ENCODE assay signal across 18 cellular contexts in genomic region chr9:81634437-81634836, GRCh38.
"Had no signal": no experiment of that assay in that cellular context is flagged by ENCODE, and none has a peak within 500 bp of the region (broad histone marks: within the 10 kb centered on the region; RNA-seq: fewer than 3 reads in every experiment).

No MANE protein-coding gene starts in this region.

- ATAC-seq: activated CD8-positive, alpha-beta T cell treated with anti-CD3 and anti-CD28 coated beads for 36 hours; activated naive CD4-positive, alpha-beta T cell treated with anti-CD3 and anti-CD28 coated beads, Interleukin-2, amount 50 U/mL, for 72 hours; activated T-cell treated with anti-CD3 and anti-CD28 coated beads, Interleukin-2, amount 50 U/mL, for 4 hours; lower lobe of right lung had no signal

- H3K36me3 ChIP-seq: brain microvascular endothelial cell, right atrium auricular region had no signal

- H3K4me3 Mint-ChIP-seq: activated CD8-positive, alpha-beta T cell treated with anti-CD3 and anti-CD28 coated beads for 36 hours; activated T-cell treated with anti-CD3 and anti-CD28 coated beads, Interleukin-2, amount 50 U/mL, for 4 hours; immature natural killer cell; stimulated activated naive CD8-positive, alpha-beta T cell treated with anti-CD3 and anti-CD28 coated beads, Interleukin-15, Interleukin-2, amounts not matched to agents 100 ng/mL and 50 ng/mL, for 24 hours had no signal

- H3K9me3 ChIP-seq: esophagus muscularis mucosa, lower lobe of right lung, right atrium auricular region, suprapubic skin had no signal

- H3K27ac Mint-ChIP-seq: activated CD8-positive, alpha-beta T cell treated with anti-CD3 and anti-CD28 coated beads for 36 hours; activated naive CD4-positive, alpha-beta T cell treated with anti-CD3 and anti-CD28 coated beads, Interleukin-2, amount 50 U/mL, for 72 hours; stimulated activated naive CD8-positive, alpha-beta T cell treated with anti-CD3 and anti-CD28 coated beads, Interleukin-15, Interleukin-2, amounts not matched to agents 100 ng/mL and 50 ng/mL, for 24 hours had no signal

- H3K4me3 ChIP-seq: esophagus muscularis mucosa, lower lobe of right lung, right atrium auricular region, skin epidermis, suprapubic skin had no signal

- H3K9me3 Mint-ChIP-seq: activated CD8-positive, alpha-beta T cell treated with anti-CD3 and anti-CD28 coated beads for 36 hours; activated naive CD4-positive, alpha-beta T cell treated with anti-CD3 and anti-CD28 coated beads, Interleukin-2, amount 50 U/mL, for 72 hours; activated T-cell treated with anti-CD3 and anti-CD28 coated beads, Interleukin-2, amount 50 U/mL, for 4 hours; immature natural killer cell; stimulated activated naive CD8-positive, alpha-beta T cell treated with anti-CD3 and anti-CD28 coated beads, Interleukin-15, Interleukin-2, amounts not matched to agents 100 ng/mL and 50 ng/mL, for 24 hours had no signal

- H3K27ac ChIP-seq: brain microvascular endothelial cell, esophagus muscularis mucosa, lower lobe of right lung, right atrium auricular region, skin epidermis, suprapubic skin had no signal

- H3K36me3 Mint-ChIP-seq: activated naive CD4-positive, alpha-beta T cell treated with anti-CD3 and anti-CD28 coated beads, Interleukin-2, amount 50 U/mL, for 72 hours had no signal

- H3K27me3 Mint-ChIP-seq: activated CD8-positive, alpha-beta T cell treated with anti-CD3 and anti-CD28 coated beads for 36 hours; progenitor cell of endocrine pancreas; stimulated activated naive CD8-positive, alpha-beta T cell treated with anti-CD3 and anti-CD28 coated beads, Interleukin-15, Interleukin-2, amounts not matched to agents 100 ng/mL and 50 ng/mL, for 24 hours had no signal

- H3K27me3 ChIP-seq: brain microvascular endothelial cell, esophagus muscularis mucosa, right atrium auricular region, suprapubic skin had no signal

- H3K4me1 ChIP-seq: lower lobe of right lung, right atrium auricular region, suprapubic skin had no signal

- DNase-seq: activated CD4-positive, alpha-beta T cell treated with anti-CD3 and anti-CD28 coated beads for 48 hours; activated CD8-positive, alpha-beta T cell treated with anti-CD3 and anti-CD28 coated beads for 36 hours; activated effector memory CD4-positive, alpha-beta T cell treated with anti-CD3 and anti-CD28 coated beads, Interleukin-2, amount 50 U/mL, for 16 hours; activated T-cell treated with anti-CD3 and anti-CD28 coated beads, Interleukin-2, amount 50 U/mL, for 4 hours; amniotic stem cell; cortex of kidney; effector CD4-positive, alpha-beta T cell; immature natural killer cell; lower lobe of right lung; T-helper 2 cell had no signal
